18 cellular contexts compared by ENCODE assay signal in the genomic region with DNA sequence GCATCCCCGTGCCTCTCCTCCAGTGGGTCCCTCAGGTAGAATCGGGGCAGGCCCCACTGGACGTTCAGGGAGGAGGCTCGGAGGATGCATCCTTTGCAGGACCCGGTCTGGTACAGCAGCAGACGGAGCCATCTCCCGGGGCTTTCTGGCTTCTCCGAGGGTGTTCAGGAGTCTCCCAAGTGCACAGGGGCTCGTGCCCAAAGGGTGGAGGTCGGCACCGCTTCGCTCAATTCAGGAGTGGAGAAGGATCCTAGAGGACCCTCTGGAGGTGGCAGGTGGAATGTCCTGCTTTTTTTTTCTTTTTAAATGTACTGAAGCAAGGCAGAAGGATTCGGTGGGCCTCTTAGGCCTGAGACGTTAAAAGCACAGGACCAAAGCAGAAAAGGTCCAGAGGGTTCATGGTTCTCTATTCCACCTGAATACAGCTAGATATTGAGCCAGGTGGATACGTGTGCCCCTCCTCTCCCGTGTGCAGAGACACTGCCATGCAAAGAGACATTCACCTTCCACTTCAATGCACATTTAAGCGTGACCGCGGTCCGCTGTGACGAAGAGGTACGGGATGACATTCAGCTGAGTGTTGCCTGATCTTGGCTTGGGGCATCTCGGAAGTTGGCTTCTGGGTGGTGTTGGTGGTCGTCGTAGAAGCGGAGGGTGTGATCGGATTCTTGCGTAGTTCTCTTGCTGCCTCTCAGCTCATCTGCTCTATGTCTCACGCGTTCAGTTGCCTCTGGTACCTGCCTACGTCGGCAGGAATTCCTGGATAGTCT.
"Had no signal": no experiment of that assay in that cellular context is flagged by ENCODE, and none has a peak within 500 bp of the region (broad histone marks: within the 10 kb centered on the region; RNA-seq: fewer than 3 reads in every experiment).

No MANE protein-coding gene starts in this region.

- H3K36me3 ChIP-seq: lower lobe of right lung had no signal

- ATAC-seq: lower lobe of right lung; psoas muscle; right cardiac atrium; stimulated activated naive B cell treated with anti-CD40 and anti-IgM and Interleukin-4, amounts not matched to agents 10 μg/mL and 1 μg/mL and 100 μg/mL, for 72 hours had no signal

- DNase-seq: activated CD4-positive, alpha-beta T cell treated with anti-CD3 and anti-CD28 coated beads, Interleukin-2, amount 50 U/mL, for 4 hours; activated effector memory CD4-positive, alpha-beta T cell treated with anti-CD3 and anti-CD28 coated beads, Interleukin-2, amount 50 U/mL, for 16 hours; activated naive CD4-positive, alpha-beta T cell treated with anti-CD3 and anti-CD28 coated beads, Interleukin-2, amount 10 ng/mL, durations not matched to agents 7 days and 5 days; amygdala; cerebellar nuclear complex; cortex of kidney; lower lobe of right lung; mesendoderm; occipital lobe; small intestine; stimulated activated CD4-positive, alpha-beta T cell treated with anti-CD3 and anti-CD28 coated beads, Interleukin-15, amount 100 ng/mL, for 24 hours; stimulated activated CD8-positive, alpha-beta memory T cell treated with anti-CD3 and anti-CD28 coated beads, Interleukin-4, amount 100 ng/mL, for 48 hours; stimulated activated naive B cell treated with anti-CD40 and anti-IgM and Interleukin-4, amounts not matched to agents 10 μg/mL and 1 μg/mL and 100 μg/mL, for 72 hours; SW 1271; T-helper 2 cell had no signal

- H3K27ac ChIP-seq: lower lobe of right lung, psoas muscle, SK-N-MC had no signal

- H3K4me1 ChIP-seq: lower lobe of right lung, psoas muscle had no signal

- H3K4me3 ChIP-seq: lower lobe of right lung, SK-N-MC had no signal

- H3K9me3 ChIP-seq: lower lobe of right lung, psoas muscle had no signal
